19 cellular contexts compared by ENCODE assay signal in genomic region chr3:195188530-195188917, GRCh38.
DNase-seq lines count a peak whose midpoint lies in the region; ATAC-seq and TF ChIP-seq lines count a peak whose summit lies in the region.
"Had no signal": no experiment of that assay in that cellular context is flagged by ENCODE, and none has a peak within 500 bp of the region (broad histone marks: within the 10 kb centered on the region; RNA-seq: fewer than 3 reads in every experiment).

No MANE protein-coding gene starts in this region.

- H4K91ac ChIP-seq in mesenchymal stem cell (ENCODE audit: low read length), result no peak overlapping the region

- H3K4me2 ChIP-seq in mesenchymal stem cell (ENCODE audit: low read length, poor library complexity, severe bottlenecking), result no peak overlapping the region

- ATAC-seq in HG03432 (IDR thresholded peaks at IDR 0.05; ENCODE audit: unreplicated experiment) (no peak), GM19324 (IDR thresholded peaks at IDR 0.05; ENCODE audit: low FRiP score, unreplicated experiment) (no peak)
- ATAC-seq: activated naive CD4-positive, alpha-beta T cell treated with anti-CD3 and anti-CD28 coated beads, Interleukin-2, amount 50 U/mL, for 72 hours had no signal

- no peak for DNase-seq in AG10803 (ENCODE audit: low read depth)
- peak; percentile 19 for DNase-seq in NB4 (ENCODE audit: low read depth)
- no peak for DNase-seq in chondrocyte (ENCODE audit: low spot score)
- DNase-seq in mesenchymal stem cell, result peak; percentile 45
- DNase-seq in NAMALWA (ENCODE audit: low spot score), result no peak
- no peak for DNase-seq in CD4-positive, alpha-beta memory T cell
- DNase-seq: activated B cell treated with CpG ODN at 0.5 μM for 24 hours; activated CD8-positive, alpha-beta memory T cell treated with anti-CD3 and anti-CD28 coated beads, Interleukin-2, amount 50 U/mL, for 48 hours; colonic mucosa; gastrocnemius medialis; immature natural killer cell; NCI-H2081 treated with DMSO at 0.1 percent for 48 hours; stimulated activated CD4-positive, alpha-beta T cell treated with anti-CD3 and anti-CD28 coated beads, Interleukin-1b, Interleukin-23, amount 100 ng/mL, for 48 hours; transverse colon had no signal

- H3K18ac ChIP-seq in mesenchymal stem cell (ENCODE audit: low read depth in 1 of 2, low read length in 2 of 2), result peak overlapping the region; percentile 6 to 44

- no peak overlapping the region for H2BK15ac ChIP-seq in mesenchymal stem cell (ENCODE audit: low read depth, poor library complexity, severe bottlenecking)

- CTCF ChIA-PET in CD4-positive, alpha-beta memory T cell (lab: Charles Lee; ENCODE audit: partially characterized antibody), result interaction anchor here (0.6 kb wide), 1 partner anchor 16 kb away, joined by 3 read pairs; no protein-coding TSS in a partner anchor

- peak overlapping the region in 1 of 2 experiments; percentile 13 for H3K4ac ChIP-seq in mesenchymal stem cell (ENCODE audit: low read depth in 1 of 2, low read length in 2 of 2)

- H2AK5ac ChIP-seq in mesenchymal stem cell (ENCODE audit: low read length, severe bottlenecking), result peak overlapping the region; percentile 49

- H3K27ac Mint-ChIP-seq in chondrocyte (ENCODE audit: unreplicated experiment), result no peak overlapping the region
- H3K27ac Mint-ChIP-seq in CD4-positive, alpha-beta memory T cell, result no peak overlapping the region
- H3K27ac Mint-ChIP-seq: activated B cell treated with CpG ODN at 0.5 μM for 24 hours, immature natural killer cell had no signal

- H2BK12ac ChIP-seq in mesenchymal stem cell (ENCODE audit: low read length in 2 of 2), result peak overlapping the region; percentile 29 to 49

- no peak overlapping the region for H2BK5ac ChIP-seq in mesenchymal stem cell (ENCODE audit: low read depth, low read length, poor library complexity, severe bottlenecking)

- H3K9ac ChIP-seq in mesenchymal stem cell (ENCODE audit: low read length), result peak overlapping the region; percentile 94

- peaks cover 7% of the 10 kb centered on the region for H3K36me3 Mint-ChIP-seq in chondrocyte (ENCODE audit: low read depth)
- peaks cover 2 to 12% of the 10 kb centered on the region in 2 donors for H3K36me3 Mint-ChIP-seq in CD4-positive, alpha-beta memory T cell

- TF ChIP-seq CTCF in AG10803 (conservative IDR thresholded peaks at IDR 0.05; ENCODE audit: low read length) (peak; percentile 47), NB4 (IDR thresholded peaks at IDR 0.05; ENCODE audit: low read depth, low read length) (no peak), chondrocyte (IDR thresholded peaks at IDR 0.05) (peak; percentile 49)

- peak overlapping the region; percentile 85 for H3K27ac ChIP-seq in mesenchymal stem cell (ENCODE audit: low read length, poor library complexity, severe bottlenecking)
- H3K27ac ChIP-seq in CD4-positive, alpha-beta memory T cell (ENCODE audit: low read depth, low read length), result no peak overlapping the region
- H3K27ac ChIP-seq: C4-2B, colonic mucosa, prostate gland had no signal

- no peaks in the 10 kb centered on the region for H3K27me3 Mint-ChIP-seq in chondrocyte (ENCODE audit: low read depth)
- no peaks in the 10 kb centered on the region for H3K27me3 Mint-ChIP-seq in CD4-positive, alpha-beta memory T cell
- H3K27me3 Mint-ChIP-seq: activated B cell treated with CpG ODN at 0.5 μM for 24 hours had no signal

- peaks cover 0 to 2% of the 10 kb centered on the region in 2 experiments for H3K36me3 ChIP-seq in mesenchymal stem cell (ENCODE audit: control insufficient read depth in 1 of 2, insufficient read depth in 2 of 2, low read depth in 1 of 2, low read length in 2 of 2)
- H3K36me3 ChIP-seq in CD4-positive, alpha-beta memory T cell (ENCODE audit: insufficient read depth, low read length), result no peaks in the 10 kb centered on the region
- H3K36me3 ChIP-seq: colonic mucosa, gastrocnemius medialis, prostate gland, transverse colon had no signal

- H3K9me3 Mint-ChIP-seq in chondrocyte (ENCODE audit: low read depth), result peaks cover 6% of the 10 kb centered on the region
- H3K9me3 Mint-ChIP-seq in CD4-positive, alpha-beta memory T cell, result peaks cover 0 to 26% (median 16%) of the 10 kb centered on the region in 8 donors

- peaks cover 12% of the 10 kb centered on the region for H3K9me3 ChIP-seq in mesenchymal stem cell (ENCODE audit: control insufficient read depth, low read length)
- no peaks in the 10 kb centered on the region for H3K9me3 ChIP-seq in CD4-positive, alpha-beta memory T cell (ENCODE audit: control insufficient read depth in 1 of 2, low read length in 2 of 2)
- H3K9me3 ChIP-seq: colonic mucosa, gastrocnemius medialis, prostate gland had no signal

- TF ChIP-seq POLR2A in NB4 (IDR thresholded peaks at IDR 0.05; ENCODE audit: extremely low read depth, insufficient read length), result no peak

- no peak overlapping the region for H3K4me3 ChIP-seq in AG10803 (ENCODE audit: low read length)
- no peak overlapping the region for H3K4me3 ChIP-seq in NB4 (ENCODE audit: low read depth, low read length)
- peak overlapping the region in 1 of 2 experiments; percentile 27 for H3K4me3 ChIP-seq in mesenchymal stem cell (ENCODE audit: insufficient read depth in 1 of 2, low read depth in 1 of 2, low read length in 2 of 2)
- H3K4me3 ChIP-seq in CD4-positive, alpha-beta memory T cell (ENCODE audit: low read length in 2 of 2), result no peak overlapping the region
- H3K4me3 ChIP-seq: colonic mucosa, gastrocnemius medialis, prostate gland, transverse colon had no signal

- H3K4me3 Mint-ChIP-seq in chondrocyte (ENCODE audit: unreplicated experiment), result no peak overlapping the region
- H3K4me3 Mint-ChIP-seq in CD4-positive, alpha-beta memory T cell, result no peak overlapping the region
- H3K4me3 Mint-ChIP-seq: activated B cell treated with CpG ODN at 0.5 μM for 24 hours, immature natural killer cell had no signal

- H3K27me3 ChIP-seq in mesenchymal stem cell (ENCODE audit: control insufficient read depth in 1 of 2, insufficient read depth in 1 of 2, low read length in 2 of 2), result no peaks in the 10 kb centered on the region
- no peaks in the 10 kb centered on the region for H3K27me3 ChIP-seq in CD4-positive, alpha-beta memory T cell (ENCODE audit: insufficient read depth, low read length)
- H3K27me3 ChIP-seq: colonic mucosa, gastrocnemius medialis, transverse colon had no signal

- peaks cover 10% of the 10 kb centered on the region for H3K4me1 ChIP-seq in mesenchymal stem cell (ENCODE audit: control insufficient read depth, insufficient read depth, low read depth, low read length)
- peaks cover 31% of the 10 kb centered on the region for H3K4me1 ChIP-seq in CD4-positive, alpha-beta memory T cell (ENCODE audit: insufficient read depth, low read length)
- H3K4me1 ChIP-seq: colonic mucosa, prostate gland had no signal

- no peak overlapping the region for H2BK120ac ChIP-seq in mesenchymal stem cell (ENCODE audit: low read depth, low read length)

- peaks cover 10% of the 10 kb centered on the region for H3K79me1 ChIP-seq in mesenchymal stem cell (replicated peaks; ENCODE audit: low read length, poor library complexity, severe bottlenecking)

- no peak overlapping the region for H2AFZ ChIP-seq in mesenchymal stem cell (ENCODE audit: low read depth, low read length)

- intact Hi-C loops in CD4-positive, alpha-beta memory T cell (cut with micrococcal nuclease), result no loop called here

- POLR2A ChIA-PET in CD4-positive, alpha-beta memory T cell (lab: Charles Lee; ENCODE audit: partially characterized antibody), result no interaction called here

- H3K23ac ChIP-seq in mesenchymal stem cell (ENCODE audit: low read length in 2 of 2), result peak overlapping the region in 1 of 2 experiments; percentile 23

- 94% methylated on average over 3 of the region's 3 CpGs for WGBS in mesenchymal stem cell

- no peak overlapping the region for H3K14ac ChIP-seq in mesenchymal stem cell (ENCODE audit: low read length in 2 of 2)

- H4K8ac ChIP-seq in mesenchymal stem cell (ENCODE audit: low read length), result no peak overlapping the region

- H3K4me1 Mint-ChIP-seq in chondrocyte (ENCODE audit: low read depth), result peaks cover 45% of the 10 kb centered on the region
- H3K4me1 Mint-ChIP-seq in CD4-positive, alpha-beta memory T cell, result peaks cover 22 to 33% (median 28%) of the 10 kb centered on the region in 4 donors

Comparison
In these comparisons a context has a peak if more than half of its experiments do, and no peak if none do; other contexts are left out.
1. DNase-seq: peak in NB4 (single experiment) and mesenchymal stem cell (single experiment); none in AG10803 (single experiment), chondrocyte (single experiment), NAMALWA (single experiment) and CD4-positive, alpha-beta memory T cell (0 of 5).